8 cellular contexts compared by ENCODE assay signal in genomic region chr2:113240915-113241911, GRCh38. TPM values are rescaled to one million over a fixed set of nuclear protein-coding genes. Genes with fewer than 3 reads are reported as not detected.
A peak's percentile ranks its signal among the peaks of the same experiment; 100 is the strongest.
DNase-seq lines count a peak whose midpoint lies in the region; ATAC-seq, FAIRE-seq and TF ChIP-seq lines count a peak whose summit lies in the region.

No MANE protein-coding gene starts in this region.

- CTCF ChIA-PET in PC-9 (lab: Charles Lee): interaction anchor here (0.5 to 1.9 kb wide), 6 partner anchors 8 to 161 kb away, joined by 3 to 10 read pairs (median 7); no protein-coding TSS in a partner anchor

- H3K4me3 ChIP-seq in PC-9: no peak overlapping the region; the same call in 1 of the 2 replicates

- H3K27me3 ChIP-seq in PC-9 (ENCODE audit: insufficient read depth, low read depth): no peaks in the 10 kb centered on the region

- peaks cover 48% of the 10 kb centered on the region for H3F3A ChIP-seq in PC-9 (ENCODE audit: insufficient read depth, low read depth)

- H3K36me3 ChIP-seq in PC-9 (ENCODE audit: low read depth): peaks cover 8% of the 10 kb centered on the region; the same call in 1 of the 2 replicates

- FAIRE-seq in D721Med (lab: Jason Lieb, UNC): no peak

- POLR2A ChIA-PET in PC-9 (lab: Charles Lee; ENCODE audit: unreplicated experiment): interaction anchor here (0.5 to 0.6 kb wide), 4 partner anchors 10 to 206 kb away, joined by 3 to 6 read pairs (median 4); no protein-coding TSS in a partner anchor

- TF ChIP-seq CTCF in PC-9 (conservative IDR thresholded peaks at IDR 0.05): no peak
- TF ChIP-seq CTCF in D721Med (IDR thresholded peaks at IDR 0.05; ENCODE audit: insufficient read depth, missing control alignments): no peak

- no peak for ATAC-seq in GM19452 (IDR thresholded peaks at IDR 0.05; ENCODE audit: unreplicated experiment)
- ATAC-seq in HG03469 (IDR thresholded peaks at IDR 0.05; ENCODE audit: unreplicated experiment): no peak

- H3K27ac ChIP-seq in PC-9: peak overlapping the region; percentile 80

- H3K9me2 ChIP-seq in PC-9 (ENCODE audit: insufficient read depth): no peaks in the 10 kb centered on the region

- H3K9me3 ChIP-seq in PC-9 (ENCODE audit: insufficient read depth, low read depth): no peaks in the 10 kb centered on the region

- intact Hi-C loops in PC-9 (cut with micrococcal nuclease; ENCODE audit: unreplicated experiment): loop anchor here (1.0 to 2.0 kb wide), 4 partner anchors 37 to 172 kb away; no protein-coding TSS in a partner anchor

- BruUV-seq in PC-9 (replicated peaks; lab: Mats Ljungman, UMichigan): no TSS peak

- peaks cover 49% of the 10 kb centered on the region for H3K4me1 ChIP-seq in PC-9 (replicated peaks; ENCODE audit: insufficient read depth)

- H3K79me2 ChIP-seq in PC-9 (ENCODE audit: low read depth): peaks cover 71% of the 10 kb centered on the region

- H4K20me1 ChIP-seq in PC-9 (ENCODE audit: insufficient read depth): 0 out of 2 replicates have a peak, but pooled peaks cover 6% of the 10 kb centered on the region

- peak overlapping the region; percentile 61 for H3K4me2 ChIP-seq in PC-9

- DNase-seq in DMS53 treated with DMSO at 0.1 percent for 48 hours (lab: John Stamatoyannopoulos, UW; ENCODE audit: unreplicated experiment) (peak; percentile 68), PC-9 (peak; percentile 92 to 99), astrocyte of the hippocampus (ENCODE audit: low read depth, low spot score) (peak; percentile 96), kidney tubule cell (ENCODE audit: low spot score) (peak; percentile 100), D721Med (ENCODE audit: insufficient read length, low spot score) (no peak)
- DNase-seq in stimulated activated CD8-positive, alpha-beta memory T cell treated with anti-CD3 and anti-CD28 coated beads, Interleukin-12 subunit alpha, Interleukin-12 subunit beta, amount 100 ng/mL, for 24 hours (ENCODE audit: extremely low read depth): peak; percentile 37

- H2AFZ ChIP-seq in PC-9: no peak overlapping the region

RNA-seq across cellular contexts. Expression of gene PAX8, which starts 37.5 kb away (rescaled TPM):
- 5.8 and 6.4 TPM in 2 replicates for total RNA-seq in PC-9 (2021)
